10 cellular contexts compared by ENCODE assay signal in genomic region chr6:170292778-170293164, GRCh38. TPM values are rescaled to one million over a fixed set of nuclear protein-coding genes. Genes with fewer than 3 reads are reported as not detected.
DNase-seq lines count a peak whose midpoint lies in the region; ATAC-seq and TF ChIP-seq lines count a peak whose summit lies in the region.
"Had no signal": no experiment of that assay in that cellular context is flagged by ENCODE, and none has a peak within 500 bp of the region (broad histone marks: within the 10 kb centered on the region; RNA-seq: fewer than 3 reads in every experiment).

No MANE protein-coding gene starts in this region.

- ATAC-seq in gastroesophageal sphincter (no peak), GM21786 (IDR thresholded peaks at IDR 0.05; ENCODE audit: unreplicated experiment) (no peak), GM18519 (IDR thresholded peaks at IDR 0.05; ENCODE audit: low FRiP score, unreplicated experiment) (no peak), HG02571 (IDR thresholded peaks at IDR 0.05; ENCODE audit: unreplicated experiment) (no peak)

- no peak for TF ChIP-seq POLR2A in gastroesophageal sphincter (IDR thresholded peaks at IDR 0.05)

- H3K36me3 ChIP-seq in gastroesophageal sphincter, result peaks cover 0 to 4% of the 10 kb centered on the region in 2 donors

- DNase-seq in activated effector memory CD4-positive, alpha-beta T cell treated with anti-CD3 and anti-CD28 coated beads, Interleukin-2, amount 50 U/mL, for 16 hours, result peak; percentile 64
- DNase-seq in activated effector memory CD4-positive, alpha-beta T cell treated with Interleukin-2 at 50 U/mL for 16 hours, result no peak
- peak; percentile 37 for DNase-seq in OCI-M1 (lab: John Stamatoyannopoulos, UW)
- DNase-seq: effector CD4-positive, alpha-beta T cell; stimulated activated CD4-positive, alpha-beta T cell treated with anti-CD3 and anti-CD28 coated beads, Interleukin-4, amount 100 ng/mL, for 1 hour had no signal

- peak overlapping the region in 1 of 2 donors; percentile 16 for H3K4me3 ChIP-seq in gastroesophageal sphincter

- TF ChIP-seq EP300 in gastroesophageal sphincter (IDR thresholded peaks at IDR 0.05), result no peak

- H3K9me3 ChIP-seq in gastroesophageal sphincter, result no peaks in the 10 kb centered on the region

- H3K27ac ChIP-seq in gastroesophageal sphincter (peak overlapping the region in 1 of 4 donors; percentile 79), temporal lobe (ENCODE audit: low read depth, low read length) (peak overlapping the region; percentile 25)

- peaks cover 4 to 89% (median 43%) of the 10 kb centered on the region in 3 donors for H3K4me1 ChIP-seq in gastroesophageal sphincter

- peak in 3 of 4 experiments; percentile 5 to 31 (median 13) for TF ChIP-seq CTCF in gastroesophageal sphincter (IDR thresholded peaks at IDR 0.05)

- 13 to 50% methylated on average over 1 to 4 of the region's 4 CpGs for WGBS in gastroesophageal sphincter (ENCODE audit: low coverage in 1 of 2), 2 donors

- peaks cover 99% of the 10 kb centered on the region for H3K27me3 ChIP-seq in gastroesophageal sphincter

RNA-seq across cellular contexts. Expression of gene DLL1, which starts 1.9 kb away (rescaled TPM):
- 10 to 100 TPM in 1 of 4 donors, 1 to 10 TPM in 3; 5.3 to 11.8 (median 6.5) TPM for total RNA-seq in gastroesophageal sphincter
- total RNA-seq in temporal lobe, result 9.1 TPM

RNA-seq across cellular contexts. Expression of gene FAM120B, which starts 13.8 kb away (rescaled TPM):
- total RNA-seq in gastroesophageal sphincter (10 to 100 TPM; 24.6 to 40.3 (median 31.9) TPM), temporal lobe (36.4 TPM)
